In genomic region chr15:33126559-33127290, GRCh38 we compare ENCODE assay signal across 9 cellular contexts.
DNase-seq lines count a peak whose midpoint lies in the region; ATAC-seq, FAIRE-seq and TF ChIP-seq lines count a peak whose summit lies in the region.
"Had no signal": no experiment of that assay in that cellular context is flagged by ENCODE, and none has a peak within 500 bp of the region (broad histone marks: within the 10 kb centered on the region; RNA-seq: fewer than 3 reads in every experiment).

No MANE protein-coding gene starts in this region.

- 19% methylated on average over 13 of the region's 13 CpGs for WGBS in right lobe of liver (ENCODE audit: insufficient coverage, low coverage, low lambda C conversion rate, missing lambda C conversion rate)

- no peaks in the 10 kb centered on the region for H3K4me1 ChIP-seq in right lobe of liver

- no peak overlapping the region for H3K27ac Mint-ChIP-seq in T-helper 2 cell treated with Interferon-gamma antibody and Interleukin-4, amounts not matched to agents 5 μg/mL and 100 μg/mL, for 36 hours

- H3K27me3 ChIP-seq in bronchial epithelial cell (ENCODE audit: control insufficient read depth, insufficient read depth, low read length) (no peaks in the 10 kb centered on the region), right lobe of liver (no peaks in the 10 kb centered on the region)

- no peak overlapping the region for H3K27ac ChIP-seq in right lobe of liver
- H3K27ac ChIP-seq: KMS-11 had no signal

- ATAC-seq in right lobe of liver (peak; percentile 22 to 56 (median 38)), HG03432 (IDR thresholded peaks at IDR 0.05; ENCODE audit: unreplicated experiment) (no peak), HG02852 (IDR thresholded peaks at IDR 0.05; ENCODE audit: unreplicated experiment) (no peak)

- DNase-seq in DMS79 (lab: John Stamatoyannopoulos, UW) = peak; percentile 66
- peak; percentile 71 for DNase-seq in NCI-H1105 (lab: John Stamatoyannopoulos, UW)
- DNase-seq in T-helper 2 cell treated with Interferon-gamma antibody and Interleukin-4, amounts not matched to agents 5 μg/mL and 100 μg/mL, for 36 hours (ENCODE audit: low spot score) = peak; percentile 4
- peak; percentile 90 for DNase-seq in bronchial epithelial cell (ENCODE audit: low read depth)
- DNase-seq in right lobe of liver = peak in 2 of 3 donors; percentile 37 to 49
- DNase-seq in stimulated activated CD8-positive, alpha-beta memory T cell treated with anti-CD3 and anti-CD28 coated beads, Interleukin-15, amount 100 ng/mL, for 1 hour (ENCODE audit: low read depth) = peak; percentile 41

- no peak for TF ChIP-seq CTCF in bronchial epithelial cell (IDR thresholded peaks at IDR 0.05; ENCODE audit: insufficient read depth, low read length, severe bottlenecking)
- TF ChIP-seq CTCF in right lobe of liver (IDR thresholded peaks at IDR 0.05) = no peak

- no peaks in the 10 kb centered on the region for H3K9me3 Mint-ChIP-seq in T-helper 2 cell treated with Interferon-gamma antibody and Interleukin-4, amounts not matched to agents 5 μg/mL and 100 μg/mL, for 36 hours

- H3K9me3 ChIP-seq in right lobe of liver = no peaks in the 10 kb centered on the region

- peaks cover 18% of the 10 kb centered on the region for H3K4me1 Mint-ChIP-seq in T-helper 2 cell treated with Interferon-gamma antibody and Interleukin-4, amounts not matched to agents 5 μg/mL and 100 μg/mL, for 36 hours (ENCODE audit: low read depth)

- H3K36me3 ChIP-seq in bronchial epithelial cell (ENCODE audit: control insufficient read depth, insufficient read depth, low read length) (no peaks in the 10 kb centered on the region), right lobe of liver (no peaks in the 10 kb centered on the region)

- H3K4me3 ChIP-seq in bronchial epithelial cell (ENCODE audit: low read depth, low read length) = no peak overlapping the region
- H3K4me3 ChIP-seq in right lobe of liver = no peak overlapping the region

- FAIRE-seq in bronchial epithelial cell (lab: Jason Lieb, UNC) = peak; percentile 98

- intact Hi-C loops in right lobe of liver (cut with DNase I) = no loop called here

- peaks cover 3% of the 10 kb centered on the region for H3K27me3 Mint-ChIP-seq in T-helper 2 cell treated with Interferon-gamma antibody and Interleukin-4, amounts not matched to agents 5 μg/mL and 100 μg/mL, for 36 hours (ENCODE audit: low read depth)

- H3K36me3 Mint-ChIP-seq in T-helper 2 cell treated with Interferon-gamma antibody and Interleukin-4, amounts not matched to agents 5 μg/mL and 100 μg/mL, for 36 hours (ENCODE audit: low read depth) = no peaks in the 10 kb centered on the region

- no peak for TF ChIP-seq POLR2A in right lobe of liver (IDR thresholded peaks at IDR 0.05)

- peak overlapping the region; percentile 34 for H3K4me3 Mint-ChIP-seq in T-helper 2 cell treated with Interferon-gamma antibody and Interleukin-4, amounts not matched to agents 5 μg/mL and 100 μg/mL, for 36 hours

Comparison
In these comparisons a context has a peak if more than half of its experiments do, and no peak if none do; other contexts are left out.
1. DNase-seq: peak in every context shown above with its lines; median percentile 90 in bronchial epithelial cell; 71 in NCI-H1105; 66 in DMS79; 43 in right lobe of liver; 41 in stimulated activated CD8-positive, alpha-beta memory T cell treated with anti-CD3 and anti-CD28 coated beads, Interleukin-15, amount 100 ng/mL, for 1 hour; 4 in T-helper 2 cell treated with Interferon-gamma antibody and Interleukin-4, amounts not matched to agents 5 μg/mL and 100 μg/mL, for 36 hours.
2. ATAC-seq: peak in right lobe of liver (4 of 4); none in HG03432 (single experiment) and HG02852 (single experiment).